Comparison of ENCODE assay signal across 12 cellular contexts in genomic region chr9:26954050-26954508, GRCh38. TPM values are rescaled to one million over a fixed set of nuclear protein-coding genes. Genes with fewer than 3 reads are reported as not detected.
DNase-seq lines count a peak whose midpoint lies in the region; ATAC-seq, FAIRE-seq and TF ChIP-seq lines count a peak whose summit lies in the region.
"Had no signal": no experiment of that assay in that cellular context is flagged by ENCODE, and none has a peak within 500 bp of the region (broad histone marks: within the 10 kb centered on the region; RNA-seq: fewer than 3 reads in every experiment).

No MANE protein-coding gene starts in this region.

- no peaks in the 10 kb centered on the region for H3K79me1 ChIP-seq in mesendoderm (ENCODE audit: low read length)

- H3K56ac ChIP-seq in mesendoderm (ENCODE audit: low read length), result no peak overlapping the region

- no peak overlapping the region for H3K9ac ChIP-seq in mesendoderm (ENCODE audit: low read length)

- TF ChIP-seq CTCF in neural crest cell (conservative IDR thresholded peaks at IDR 0.05), result no peak

- no peak overlapping the region for H4K5ac ChIP-seq in mesendoderm (ENCODE audit: low read length)

- DNase-seq in GM12891 (ENCODE audit: insufficient read length, low spot score) (no peak), neural crest cell (ENCODE audit: low read depth, low spot score) (no peak), mesendoderm (no peak), GM03348 (ENCODE audit: low spot score) (no peak), putamen (ENCODE audit: low spot score) (no peak)
- DNase-seq: left lung, Peyer's patch had no signal

- H3K4me2 ChIP-seq in mesendoderm (ENCODE audit: low read length), result no peak overlapping the region

- H3K4ac ChIP-seq in mesendoderm (ENCODE audit: low read depth, low read length), result no peak overlapping the region

- H3K36me3 ChIP-seq in mesendoderm (ENCODE audit: control insufficient read depth, insufficient read depth, low read length), result no peaks in the 10 kb centered on the region
- H3K36me3 ChIP-seq: left lung, Peyer's patch had no signal

- H4K8ac ChIP-seq in mesendoderm (ENCODE audit: low read depth, low read length), result no peak overlapping the region

- no peak overlapping the region for H3K18ac ChIP-seq in mesendoderm (ENCODE audit: low read length)

- no peak overlapping the region for H3K23ac ChIP-seq in mesendoderm (ENCODE audit: low read length)

- H3K9me3 Mint-ChIP-seq in activated T-helper 17 cell treated with anti-CD3 and anti-CD28 coated beads, Interleukin-2, amount 50 U/mL, for 72 hours, result no peaks in the 10 kb centered on the region
- no peaks in the 10 kb centered on the region for H3K9me3 Mint-ChIP-seq in neural crest cell

- no peak overlapping the region for H2BK15ac ChIP-seq in mesendoderm (replicated peaks; ENCODE audit: low read depth)

- no peaks in the 10 kb centered on the region for H3K27me3 ChIP-seq in mesendoderm (ENCODE audit: insufficient read depth, low read length, poor library complexity)
- H3K27me3 ChIP-seq: left lung, Peyer's patch had no signal

- no peak overlapping the region for H2AK5ac ChIP-seq in mesendoderm (ENCODE audit: low read length)

- H3K4me1 ChIP-seq in mesendoderm (ENCODE audit: control insufficient read depth, low read depth, low read length), result no peaks in the 10 kb centered on the region

- H3K27ac ChIP-seq in mesendoderm (ENCODE audit: low read depth, low read length), result no peak overlapping the region

- H3K4me3 ChIP-seq in mesendoderm (ENCODE audit: low read length), result no peak overlapping the region
- H3K4me3 ChIP-seq: left lung, Peyer's patch had no signal

- H3K27me3 Mint-ChIP-seq in activated T-helper 17 cell treated with anti-CD3 and anti-CD28 coated beads, Interleukin-2, amount 50 U/mL, for 72 hours, result peaks cover 4% of the 10 kb centered on the region
- H3K27me3 Mint-ChIP-seq in neural crest cell (ENCODE audit: low read depth), result peaks cover 4% of the 10 kb centered on the region

- peak; percentile 66 for FAIRE-seq in GM12891 (lab: Jason Lieb, UNC)
- FAIRE-seq: endothelial cell of umbilical vein had no signal

- H3K27ac Mint-ChIP-seq in activated T-helper 17 cell treated with anti-CD3 and anti-CD28 coated beads, Interleukin-2, amount 50 U/mL, for 72 hours, result peak overlapping the region; percentile 56
- no peak overlapping the region for H3K27ac Mint-ChIP-seq in neural crest cell (ENCODE audit: unreplicated experiment)

- no peak overlapping the region for H2BK5ac ChIP-seq in mesendoderm (ENCODE audit: low read length)

- WGBS in mesendoderm (ENCODE audit: extremely low coverage, insufficient coverage, low lambda C conversion rate), result no CpG with 5 or more reads among the region's 3 CpGs

- H3K79me2 ChIP-seq in mesendoderm (ENCODE audit: control insufficient read depth, insufficient read depth, low read length), result no peaks in the 10 kb centered on the region

- H3K4me1 Mint-ChIP-seq in activated T-helper 17 cell treated with anti-CD3 and anti-CD28 coated beads, Interleukin-2, amount 50 U/mL, for 72 hours, result peaks cover 14% of the 10 kb centered on the region
- H3K4me1 Mint-ChIP-seq in neural crest cell, result peaks cover 33% of the 10 kb centered on the region

- H3K4me3 Mint-ChIP-seq in activated T-helper 17 cell treated with anti-CD3 and anti-CD28 coated beads, Interleukin-2, amount 50 U/mL, for 72 hours, result peak overlapping the region; percentile 92
- peak overlapping the region; percentile 9 for H3K4me3 Mint-ChIP-seq in neural crest cell

- no peak for TF ChIP-seq POLR2A in GM12891 (IDR thresholded peaks at IDR 0.05; ENCODE audit: low read depth, low read length)

- H3K36me3 Mint-ChIP-seq in activated T-helper 17 cell treated with anti-CD3 and anti-CD28 coated beads, Interleukin-2, amount 50 U/mL, for 72 hours (ENCODE audit: low read depth), result no peaks in the 10 kb centered on the region
- H3K36me3 Mint-ChIP-seq in neural crest cell (ENCODE audit: low read depth), result peaks cover 4% of the 10 kb centered on the region

- no peak overlapping the region for H2BK120ac ChIP-seq in mesendoderm (ENCODE audit: low read depth, low read length)

- ATAC-seq in HG03558 (IDR thresholded peaks at IDR 0.05; ENCODE audit: extremely low read depth, unreplicated experiment) (peak; percentile 22), GM19397 (IDR thresholded peaks at IDR 0.05; ENCODE audit: unreplicated experiment) (no peak)
- peak; percentile 55 for ATAC-seq in activated T-helper 17 cell treated with anti-CD3 and anti-CD28 coated beads, Interleukin-2, amount 50 U/mL, for 72 hours (replicated peaks)
- ATAC-seq: left lung had no signal

TF ChIP-seq in GM12891, 5 proteins besides CTCF, POLR2A, EP300 and RAD21:
- TF ChIP-seq POLR2AphosphoS5 (IDR thresholded peaks at IDR 0.05; ENCODE audit: low read depth, low read length) (no peak), POU2F2 (IDR thresholded peaks at IDR 0.05; ENCODE audit: low read depth, low read length) (no peak), SPI1 (IDR thresholded peaks at IDR 0.05; ENCODE audit: low read depth, low read length) (no peak), TAF1 (IDR thresholded peaks at IDR 0.05; ENCODE audit: low read depth, low read length) (no peak), PAX5 (IDR thresholded peaks at IDR 0.05; ENCODE audit: insufficient read depth, low read length, severe bottlenecking) (no peak)

RNA-seq across cellular contexts. Expression of gene IFT74, which starts 2.1 kb away (rescaled TPM):
- polyA plus RNA-seq in GM12891 (2012; ENCODE audit: low read depth, missing spikeins), result 9.2 TPM
- total RNA-seq in activated T-helper 17 cell treated with anti-CD3 and anti-CD28 coated beads, Interleukin-2, amount 50 U/mL, for 72 hours, result 10 to 100 TPM in 1 of 2 donors, 1 to 10 TPM in 1; 9.5 to 10.3 TPM
- 19.0 and 20.6 TPM in 2 replicates for total RNA-seq in neural crest cell
- polyA plus RNA-seq in mesendoderm (2013, experiment 1 of 2), result 10.4 TPM
- 10.4 TPM for polyA plus RNA-seq in mesendoderm (2013, experiment 2 of 2)

RNA-seq across cellular contexts. Expression of gene PLAA, which starts 7.0 kb away (rescaled TPM):
- 23.1 TPM for polyA plus RNA-seq in GM12891 (2012; ENCODE audit: low read depth, missing spikeins)
- total RNA-seq in activated T-helper 17 cell treated with anti-CD3 and anti-CD28 coated beads, Interleukin-2, amount 50 U/mL, for 72 hours, result 10 to 100 TPM; 23.7 to 39.8 TPM
- total RNA-seq in neural crest cell, result 44.0 and 50.5 TPM in 2 replicates
- polyA plus RNA-seq in mesendoderm (2013, experiment 1 of 2), result 41.1 TPM
- polyA plus RNA-seq in mesendoderm (2013, experiment 2 of 2), result 41.7 TPM

RNA-seq across cellular contexts. Expression of gene LRRC19, which starts 51.4 kb away (rescaled TPM):
- not detected for polyA plus RNA-seq in GM12891 (2012; ENCODE audit: low read depth, missing spikeins)
- total RNA-seq in activated T-helper 17 cell treated with anti-CD3 and anti-CD28 coated beads, Interleukin-2, amount 50 U/mL, for 72 hours, result not detected
- total RNA-seq in neural crest cell, result not detected in 2 replicates
- polyA plus RNA-seq in mesendoderm (2013, experiment 1 of 2), result not detected
- not detected for polyA plus RNA-seq in mesendoderm (2013, experiment 2 of 2)
- total RNA-seq: endothelial cell of umbilical vein, left lung had no signal
- polyA plus RNA-seq: endothelial cell of umbilical vein, urinary bladder had no signal
